ENCODE assay signal across 8 cellular contexts in genomic region chrX:111869639-111870034, GRCh38.
A peak's percentile ranks its signal among the peaks of the same experiment; 100 is the strongest.
DNase-seq lines count a peak whose midpoint lies in the region; ATAC-seq and TF ChIP-seq lines count a peak whose summit lies in the region.

No MANE protein-coding gene starts in this region.

- intact Hi-C loops in tibial artery (cut with DNase I; ENCODE audit: low total_unique reads), result no loop called here

- peaks cover 0 to 4% (median 0%) of the 10 kb centered on the region in 3 donors for H3K9me3 ChIP-seq in tibial artery

- ATAC-seq in GM19438 (IDR thresholded peaks at IDR 0.05; ENCODE audit: low read depth, unreplicated experiment) (peak; percentile 81), HG03196 (IDR thresholded peaks at IDR 0.05; ENCODE audit: unreplicated experiment) (peak; percentile 84)

- DNase-seq in NCI-H2196 (lab: John Stamatoyannopoulos, UW; ENCODE audit: unreplicated experiment) (peak; percentile 23), NCI-H2196 treated with DMSO at 0.1 percent for 48 hours (lab: John Stamatoyannopoulos, UW; ENCODE audit: unreplicated experiment) (no peak), NCI-H526 treated with DMSO at 0.1 percent for 48 hours (lab: John Stamatoyannopoulos, UW) (peak; percentile 27), T47D (ENCODE audit: low read depth in 1 of 2, low spot score in 1 of 2) (peak; percentile 0 to 48), inferior parietal cortex (ENCODE audit: extremely low spot score) (peak; percentile 60), tibial artery (no peak)

- no peaks in the 10 kb centered on the region for H3K36me3 ChIP-seq in tibial artery

- no peaks in the 10 kb centered on the region for H3K4me1 ChIP-seq in tibial artery

- H3K27me3 ChIP-seq in tibial artery, result no peaks in the 10 kb centered on the region

- H3K4me3 ChIP-seq in tibial artery, result no peak overlapping the region

- no peak overlapping the region for H3K27ac ChIP-seq in tibial artery

- in situ Hi-C loops in T47D (cut with HindIII; ENCODE audit: low pct_unique_long_range_greater_than_20kb, low sequenced_read_pairs), result no loop called here

- TF ChIP-seq CTCF in tibial artery (IDR thresholded peaks at IDR 0.05), result peak; percentile 36 to 41

Comparison
In these comparisons a context has a peak if more than half of its experiments do, and no peak if none do; other contexts are left out.
1. DNase-seq: peak in NCI-H2196 (single experiment), NCI-H526 treated with DMSO at 0.1 percent for 48 hours (single experiment), T47D (2 of 2) and inferior parietal cortex (single experiment); none in NCI-H2196 treated with DMSO at 0.1 percent for 48 hours (single experiment) and tibial artery (0 of 2).